ENCODE assay signal across 14 cellular contexts in the genomic region with DNA sequence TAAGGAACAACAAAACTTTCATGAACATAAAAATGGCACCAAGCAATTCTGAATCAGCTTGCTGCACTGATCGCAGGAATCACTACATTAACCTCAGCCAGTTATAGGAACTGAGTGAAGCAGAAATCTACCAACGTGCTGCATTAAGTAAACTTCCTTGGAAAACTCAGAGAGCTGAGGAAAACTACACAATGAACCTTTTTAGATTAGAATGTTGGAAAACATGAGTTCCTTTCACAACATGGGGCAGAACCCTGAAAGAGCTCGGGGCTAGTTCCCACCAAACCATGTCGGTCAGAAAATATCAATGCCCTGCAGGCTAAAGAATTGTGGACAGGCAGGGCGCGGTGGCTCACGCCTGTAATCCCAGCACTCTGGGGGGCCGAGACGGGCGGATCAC. TPM values are rescaled to one million over a fixed set of nuclear protein-coding genes. Genes with fewer than 3 reads are reported as not detected.
DNase-seq lines count a peak whose midpoint lies in the region; ATAC-seq and TF ChIP-seq lines count a peak whose summit lies in the region.
"Had no signal": no experiment of that assay in that cellular context is flagged by ENCODE, and none has a peak within 500 bp of the region (broad histone marks: within the 10 kb centered on the region; RNA-seq: fewer than 3 reads in every experiment).

No MANE protein-coding gene starts in this region.

- peak overlapping the region; percentile 43 for H3K27ac ChIP-seq in cardiac muscle cell
- no peak overlapping the region for H3K27ac ChIP-seq in stomach
- H3K27ac ChIP-seq in GM23248 = no peak overlapping the region
- H3K27ac ChIP-seq: BLaER1 had no signal

- in situ Hi-C loops in GM23248 (cut with MboI) = no loop called here

- no peak overlapping the region for H2AFZ ChIP-seq in GM23248
- H2AFZ ChIP-seq: GM23338 had no signal

- WGBS in stomach, 5 donors = 83 to 89% (median 86%) methylated on average over 10 of the region's 10 CpGs
- 86 to 88% methylated on average over 10 of the region's 10 CpGs for WGBS in GM23248 (ENCODE audit: low coverage in 1 of 2, low lambda C conversion rate in 2 of 2, missing lambda C conversion rate in 2 of 2), 2 experiments

- no peaks in the 10 kb centered on the region for H3K79me2 ChIP-seq in GM23248 (ENCODE audit: insufficient read depth)

- no peak for TF ChIP-seq POLR2A in stomach (IDR thresholded peaks at IDR 0.05)

- no peaks in the 10 kb centered on the region for H3K4me1 ChIP-seq in cardiac muscle cell (ENCODE audit: low read depth)
- no peaks in the 10 kb centered on the region for H3K4me1 ChIP-seq in stomach
- no peaks in the 10 kb centered on the region for H3K4me1 ChIP-seq in GM23248 (ENCODE audit: insufficient read depth)
- H3K4me1 ChIP-seq: BLaER1 had no signal

- no peaks in the 10 kb centered on the region for H3K9me3 ChIP-seq in cardiac muscle cell (ENCODE audit: low read depth)
- no peaks in the 10 kb centered on the region for H3K9me3 ChIP-seq in stomach
- no peaks in the 10 kb centered on the region for H3K9me3 ChIP-seq in GM23248 (ENCODE audit: low read depth)
- H3K9me3 ChIP-seq: BLaER1 had no signal

- intact Hi-C loops in left cardiac atrium (cut with DNase I) = no loop called here
- intact Hi-C loops in stomach (cut with DNase I; ENCODE audit: low total_unique reads) = no loop called here

- H3K9ac ChIP-seq in GM23248 = no peak overlapping the region
- H3K9ac ChIP-seq: BLaER1 had no signal

- H3K27me3 ChIP-seq in cardiac muscle cell = no peaks in the 10 kb centered on the region
- no peaks in the 10 kb centered on the region for H3K27me3 ChIP-seq in stomach
- no peaks in the 10 kb centered on the region for H3K27me3 ChIP-seq in GM23248 (replicated peaks; ENCODE audit: insufficient read depth)
- H3K27me3 ChIP-seq: BLaER1 had no signal

- H3K4me3 ChIP-seq in cardiac muscle cell = no peak overlapping the region
- H3K4me3 ChIP-seq in stomach = no peak overlapping the region
- H3K4me3 ChIP-seq in GM23248 = no peak overlapping the region
- H3K4me3 ChIP-seq: BLaER1, GM23338 had no signal

- no peak overlapping the region for H3K4me2 ChIP-seq in GM23248 (ENCODE audit: unreplicated experiment)
- H3K4me2 ChIP-seq: BLaER1, GM23338 had no signal

- no peaks in the 10 kb centered on the region for H3F3A ChIP-seq in GM23248 (ENCODE audit: insufficient read depth)

- no peaks in the 10 kb centered on the region for H3K9me2 ChIP-seq in GM23248 (ENCODE audit: insufficient read depth)

- DNase-seq in cardiac muscle cell (ENCODE audit: low read depth in 1 of 2, low spot score in 1 of 2) = no peak
- DNase-seq in left cardiac atrium = no peak
- peak; percentile 64 for DNase-seq in epidermal melanocyte (ENCODE audit: insufficient read length, low spot score)
- DNase-seq in stomach = peak; percentile 10
- no peak for DNase-seq in NCI-H146 (lab: John Stamatoyannopoulos, UW)
- DNase-seq in GM23248 = no peak
- DNase-seq: 8988T; CD4-positive, alpha-beta memory T cell; DMS79 treated with DMSO at 0.1 percent for 48 hours; GF-D8; HCEC 1CT had no signal

- peaks cover 37% of the 10 kb centered on the region for H3K36me3 ChIP-seq in cardiac muscle cell
- peaks cover 24 to 96% (median 84%) of the 10 kb centered on the region in 4 donors for H3K36me3 ChIP-seq in stomach
- H3K36me3 ChIP-seq in GM23248 (ENCODE audit: low read depth) = peaks cover 35% of the 10 kb centered on the region

- TF ChIP-seq EP300 in stomach (IDR thresholded peaks at IDR 0.05) = no peak

- TF ChIP-seq CTCF in cardiac muscle cell (IDR thresholded peaks at IDR 0.05; ENCODE audit: low read depth, low read length) (no peak), stomach (IDR thresholded peaks at IDR 0.05) (no peak)

- H4K20me1 ChIP-seq in GM23248 (ENCODE audit: insufficient read depth) = no peaks in the 10 kb centered on the region
- H4K20me1 ChIP-seq: BLaER1 had no signal

- ATAC-seq in left cardiac atrium (no peak), GM18909 (IDR thresholded peaks at IDR 0.05; ENCODE audit: poor library complexity, unreplicated experiment) (no peak)
- ATAC-seq: GM23338 had no signal

RNA-seq across cellular contexts. Expression of a gene that starts 19.4 kb away (rescaled TPM):
- total RNA-seq in cardiac muscle cell = 33.4 and 65.2 TPM in 2 replicates
- 121 and 194 TPM in 2 replicates for polyA plus RNA-seq in cardiac muscle cell
- 10 to 100 TPM; 24.7 to 25.2 TPM for total RNA-seq in left cardiac atrium
- total RNA-seq in stomach = 10 to 100 TPM in 4 of 5 donors, 1 to 10 TPM in 1; 4.9 to 55.6 (median 30.9) TPM
- polyA plus RNA-seq in stomach = 10 to 100 TPM; 32.2 to 52.9 (median 32.9) TPM
- total RNA-seq in GM23248 (2014; rRNA removed; shearing (Covaris generic)) = 41.3 and 45.8 TPM in 2 replicates
- polyA plus RNA-seq in GM23248 (2016; fragmentation: Nextera tagmentation; extraction: Ambion mirVana) = 108 and 113 TPM in 2 replicates

RNA-seq across cellular contexts. Expression of a gene that starts 25.1 kb away (rescaled TPM):
- total RNA-seq in cardiac muscle cell = 26.4 and 37.9 TPM in 2 replicates
- 42.8 and 46.0 TPM in 2 replicates for polyA plus RNA-seq in cardiac muscle cell
- 10 to 100 TPM; 30.3 to 34.8 TPM for total RNA-seq in left cardiac atrium
- 100 to 1,000 TPM in 2 of 5 donors, 10 to 100 TPM in 3; 26.6 to 246 (median 61.1) TPM for total RNA-seq in stomach
- polyA plus RNA-seq in stomach = 10 to 100 TPM; 14.4 to 18.8 (median 15.4) TPM
- 85.7 and 86.5 TPM in 2 replicates for total RNA-seq in GM23248 (2014; rRNA removed; shearing (Covaris generic))
- polyA plus RNA-seq in GM23248 (2016; fragmentation: Nextera tagmentation; extraction: Ambion mirVana) = 124 and 135 TPM in 2 replicates

Comparison
In these comparisons a context has a peak if more than half of its experiments do, and no peak if none do; other contexts are left out.
1. DNase-seq: peak in epidermal melanocyte (single experiment) and stomach (single experiment); none in cardiac muscle cell (0 of 2), left cardiac atrium (single experiment), NCI-H146 (single experiment) and GM23248 (single experiment).